Comparison of ENCODE assay signal across 28 cellular contexts in genomic region chr9:91833878-91834255, GRCh38.
DNase-seq lines count a peak whose midpoint lies in the region; FAIRE-seq and TF ChIP-seq lines count a peak whose summit lies in the region.
"Had no signal": no experiment of that assay in that cellular context is flagged by ENCODE, and none has a peak within 500 bp of the region (broad histone marks: within the 10 kb centered on the region; RNA-seq: fewer than 3 reads in every experiment).

No MANE protein-coding gene starts in this region.

- H3K79me1 ChIP-seq in H1 (ENCODE audit: low read depth, low read length), result peaks cover 5% of the 10 kb centered on the region; the same call in 1 of the 2 replicates

- no peaks in the 10 kb centered on the region for H4K20me1 ChIP-seq in H1 (replicated peaks in 1 of 2; ENCODE audit: control insufficient read depth in 1 of 2, insufficient read depth in 2 of 2, low read length in 2 of 2)

- H3K27ac Mint-ChIP-seq in osteocyte (ENCODE audit: unreplicated experiment), result peak overlapping the region; percentile 39
- H3K27ac Mint-ChIP-seq: activated naive CD8-positive, alpha-beta T cell treated with anti-CD3 and anti-CD28 coated beads for 36 hours; dendritic cell treated with granulocyte-macrophage colony-stimulating factor and Interleukin-4, amounts not matched to agents 40 ng/mL and 50 ng/mL, for 4 days had no signal

- no peak overlapping the region for H2BK20ac ChIP-seq in H1 (ENCODE audit: low read length)

- TF ChIP-seq EP300 in H1 (IDR thresholded peaks at IDR 0.05; ENCODE audit: borderline replicate concordance in 1 of 2, low read depth in 2 of 2, low read length in 2 of 2) (no peak), transverse colon (IDR thresholded peaks at IDR 0.05; ENCODE audit: low read depth) (no peak)

- H3K4me2 ChIP-seq in H1 (ENCODE audit: insufficient read depth in 1 of 2, low read depth in 2 of 2, low read length in 2 of 2), result no peak overlapping the region
- H3K4me2 ChIP-seq: KMS-11 had no signal

- H3K27me3 Mint-ChIP-seq in osteocyte (ENCODE audit: unreplicated experiment), result no peaks in the 10 kb centered on the region

- H3K4me3 ChIP-seq in H1 (ENCODE audit: extremely low read depth in 1 of 4, insufficient read depth in 2 of 4, low read depth in 3 of 4, low read length in 4 of 4), result no peak overlapping the region
- no peak overlapping the region for H3K4me3 ChIP-seq in transverse colon
- H3K4me3 ChIP-seq: HAP-1, MG63, SJCRH30, testis, vagina had no signal

- in situ Hi-C loops in transverse colon (cut with MboI; ENCODE audit: low pct_ligation_motif_present in 1 of 4, low pct_unique_long_range_greater_than_20kb in 1 of 4, low sequenced_read_pairs in 3 of 4), result no loop called here

- H3K4me1 ChIP-seq in H1 (replicated peaks in 1 of 4; ENCODE audit: control insufficient read depth in 3 of 4, insufficient read depth in 4 of 4, low read length in 3 of 4), result peaks cover 0 to 10% (median under 1%) of the 10 kb centered on the region in 4 experiments; a peak in 4 of 7 replicates
- H3K4me1 ChIP-seq in transverse colon, result peaks cover 7 to 44% (median 25%) of the 10 kb centered on the region in 4 donors
- H3K4me1 ChIP-seq: SJCRH30, testis had no signal

- H2BK15ac ChIP-seq in H1 (ENCODE audit: low read length), result no peak overlapping the region

- H3K9me3 ChIP-seq in H1 (ENCODE audit: insufficient read depth in 2 of 2, low read depth in 1 of 2, low read length in 1 of 2) (no peaks in the 10 kb centered on the region), transverse colon (no peaks in the 10 kb centered on the region)
- H3K9me3 ChIP-seq: HAP-1, MG63, SJCRH30, testis, vagina had no signal

- intact Hi-C loops in transverse colon (cut with DNase I; ENCODE audit: low total_unique reads), result loop anchor here (10.0 kb wide), 1 partner anchor 61 kb away; no protein-coding TSS in a partner anchor

- no peak overlapping the region for H4K5ac ChIP-seq in H1 (ENCODE audit: insufficient read length, low read depth, low read length)

- H3K4me3 Mint-ChIP-seq in osteocyte (ENCODE audit: unreplicated experiment), result no peak overlapping the region
- H3K4me3 Mint-ChIP-seq: activated naive CD8-positive, alpha-beta T cell treated with anti-CD3 and anti-CD28 coated beads for 36 hours; dendritic cell treated with granulocyte-macrophage colony-stimulating factor and Interleukin-4, amounts not matched to agents 40 ng/mL and 50 ng/mL, for 4 days had no signal

- no peak overlapping the region for H3K18ac ChIP-seq in H1 (ENCODE audit: extremely low read depth, low read length)

- H3K36me3 ChIP-seq in H1 (ENCODE audit: control insufficient read depth in 2 of 4, insufficient read depth in 4 of 4, low read length in 3 of 4) (no peaks in the 10 kb centered on the region), transverse colon (no peaks in the 10 kb centered on the region)
- H3K36me3 ChIP-seq: HAP-1, MG63, SJCRH30, vagina had no signal

- no peak overlapping the region for H3K56ac ChIP-seq in H1 (replicated peaks; ENCODE audit: insufficient read length, low read depth, low read length)

- CTCF ChIA-PET in H1 (lab: Charles Lee; ENCODE audit: partially characterized antibody), result interaction anchor here (0.6 to 1.5 kb wide), 6 partner anchors 12 to 121 kb away, joined by 3 to 5 read pairs (median 3); no protein-coding TSS in a partner anchor

- H3K79me2 ChIP-seq in H1 (ENCODE audit: control insufficient read depth in 1 of 2, insufficient read depth in 2 of 2, low read length in 2 of 2), result no peaks in the 10 kb centered on the region

- no peak for TF ChIP-seq POLR2A in H1 (IDR thresholded peaks at IDR 0.05; ENCODE audit: control extremely low read depth in 1 of 2, low read depth in 2 of 2, low read length in 2 of 2)
- TF ChIP-seq POLR2A in transverse colon (IDR thresholded peaks at IDR 0.05), result no peak

- TF ChIP-seq CTCF in H1 (IDR thresholded peaks at IDR 0.05; ENCODE audit: control extremely low read depth in 1 of 3, insufficient read depth in 1 of 3, low read depth in 1 of 3, low read length in 3 of 3) (no peak), osteocyte (IDR thresholded peaks at IDR 0.05) (no peak), transverse colon (IDR thresholded peaks at IDR 0.05) (no peak)

- H3K9me3 Mint-ChIP-seq in osteocyte (ENCODE audit: unreplicated experiment), result no peaks in the 10 kb centered on the region
- H3K9me3 Mint-ChIP-seq: activated naive CD8-positive, alpha-beta T cell treated with anti-CD3 and anti-CD28 coated beads for 36 hours; dendritic cell treated with granulocyte-macrophage colony-stimulating factor and Interleukin-4, amounts not matched to agents 40 ng/mL and 50 ng/mL, for 4 days had no signal

- 0 out of 2 replicates have a peak overlapping the region, but pooled peaks have one; percentile 7 for H4K8ac ChIP-seq in H1 (ENCODE audit: extremely low read depth, insufficient read depth, low read length)

- H2BK120ac ChIP-seq in H1 (replicated peaks; ENCODE audit: low read depth, low read length), result no peak overlapping the region

- FAIRE-seq in H1 (lab: Jason Lieb, UNC), result no peak
- FAIRE-seq: frontal cortex, GM12891 had no signal

- DNase-seq in H1 (ENCODE audit: low read depth in 1 of 2, low spot score in 2 of 2) (no peak), left kidney (ENCODE audit: low read depth, low spot score) (peak; percentile 90), osteocyte (ENCODE audit: extremely low spot score, unreplicated experiment) (no peak), transverse colon (no peak), A172 (ENCODE audit: low spot score) (no peak), dedifferentiated amniotic fluid mesenchymal stem cell (ENCODE audit: extremely low spot score) (no peak), COLO668 (lab: John Stamatoyannopoulos, UW; ENCODE audit: unreplicated experiment) (no peak)
- DNase-seq: activated CD4-positive, alpha-beta T cell treated with anti-CD3 and anti-CD28 coated beads for 48 hours; activated CD8-positive, alpha-beta memory T cell treated with anti-CD3 and anti-CD28 coated beads for 24 hours; activated effector memory CD4-positive, alpha-beta T cell treated with anti-CD3 and anti-CD28 coated beads, Interleukin-2, amount 50 U/mL, for 16 hours; activated naive CD8-positive, alpha-beta T cell treated with anti-CD3 and anti-CD28 coated beads for 36 hours; DMS153; kidney glomerular epithelial cell; MG63; NCI-H1105; NCI-H187 treated with DMSO at 0.1 percent for 48 hours; NCI-H2171 treated with DMSO at 0.1 percent for 48 hours; NCI-H510A; SJCRH30; stimulated activated naive CD4-positive, alpha-beta T cell; T-helper 9 cell; testis had no signal

- H3K23ac ChIP-seq in H1 (ENCODE audit: insufficient read length), result no peak overlapping the region

- no peak overlapping the region for H3K14ac ChIP-seq in H1 (ENCODE audit: insufficient read length)

- H3K4ac ChIP-seq in H1 (replicated peaks; ENCODE audit: insufficient read length, low read depth, low read length), result no peak overlapping the region

- WGBS in H1 (ENCODE audit: extremely low coverage in 1 of 2, insufficient coverage in 1 of 2, insufficient read length in 1 of 2, insufficient replicate concordance in 2 of 2, low coverage in 1 of 2, low lambda C conversion rate in 2 of 2, missing lambda C conversion rate in 1 of 2), 2 experiments, result 82% methylated on average over 7 of the region's 7 CpGs; no CpG with 5 or more reads in 1 of the 2 experiments
- WGBS in transverse colon (ENCODE audit: low coverage in 1 of 2), 2 donors, result 66% methylated on average over 7 of the region's 7 CpGs; no CpG with 5 or more reads in 1 of the 2 donors

- no peak overlapping the region for H2BK5ac ChIP-seq in H1 (ENCODE audit: low read depth, low read length)

- no peaks in the 10 kb centered on the region for H3K23me2 ChIP-seq in H1 (ENCODE audit: low read depth, low read length)

- H4K91ac ChIP-seq in H1 (replicated peaks; ENCODE audit: insufficient read length, low read length), result no peak overlapping the region

- no peak overlapping the region for H3K9ac ChIP-seq in H1 (replicated peaks in 1 of 4; ENCODE audit: extremely low read depth in 1 of 4, low read depth in 3 of 4, low read length in 3 of 4)
- H3K9ac ChIP-seq: KMS-11 had no signal

- POLR2A ChIA-PET in H1 (lab: Charles Lee; ENCODE audit: partially characterized antibody), result no interaction called here

- H3K36me3 Mint-ChIP-seq in osteocyte (ENCODE audit: unreplicated experiment), result peaks cover 3% of the 10 kb centered on the region
- H3K36me3 Mint-ChIP-seq: activated naive CD8-positive, alpha-beta T cell treated with anti-CD3 and anti-CD28 coated beads for 36 hours had no signal

- H3K27ac ChIP-seq in H1 (ENCODE audit: low read depth, low read length) (no peak overlapping the region), transverse colon (peak overlapping the region; percentile 9 to 70 (median 46))
- H3K27ac ChIP-seq: KMS-11, SJCRH30, testis, vagina had no signal

- H2AK5ac ChIP-seq in H1 (ENCODE audit: low read depth, low read length), result no peak overlapping the region

- H3K4me1 Mint-ChIP-seq in osteocyte (ENCODE audit: unreplicated experiment), result peaks cover 49% of the 10 kb centered on the region
- H3K4me1 Mint-ChIP-seq: activated naive CD8-positive, alpha-beta T cell treated with anti-CD3 and anti-CD28 coated beads for 36 hours had no signal

- no peak for TF ChIP-seq RAD21 in H1 (IDR thresholded peaks at IDR 0.05 in 1 of 2, conservative IDR thresholded peaks at IDR 0.05 in 1 of 2; ENCODE audit: low read depth in 2 of 2, low read length in 2 of 2)

- H3K27me3 ChIP-seq in H1 (replicated peaks in 1 of 4; ENCODE audit: control insufficient read depth in 3 of 4, extremely low read depth in 1 of 4, insufficient read depth in 3 of 4, low read length in 3 of 4), result no peaks in the 10 kb centered on the region
- H3K27me3 ChIP-seq in transverse colon, result no peaks in the 10 kb centered on the region
- H3K27me3 ChIP-seq: MG63, testis, vagina had no signal

- no peak overlapping the region for H2BK12ac ChIP-seq in H1 (ENCODE audit: low read depth, low read length)

- no peak overlapping the region for H2AFZ ChIP-seq in H1 (ENCODE audit: low read length)

TF ChIP-seq in H1, 55 proteins besides CTCF, POLR2A, EP300 and RAD21:
- no peak for TF ChIP-seq SRF (IDR thresholded peaks at IDR 0.05; ENCODE audit: low read depth, low read length)
